9 cellular contexts compared by ENCODE assay signal in genomic region chr18:70195852-70196434, GRCh38. TPM values are rescaled to one million over a fixed set of nuclear protein-coding genes. Genes with fewer than 3 reads are reported as not detected.
DNase-seq lines count a peak whose midpoint lies in the region; ATAC-seq, FAIRE-seq and TF ChIP-seq lines count a peak whose summit lies in the region.
"Had no signal": no experiment of that assay in that cellular context is flagged by ENCODE, and none has a peak within 500 bp of the region (broad histone marks: within the 10 kb centered on the region; RNA-seq: fewer than 3 reads in every experiment).

No MANE protein-coding gene starts in this region.

- intact Hi-C loops in mammary epithelial cell (cut with micrococcal nuclease) = loop anchor here (1.0 kb wide), 3 partner anchors 238 to 258 kb away; no protein-coding TSS in a partner anchor
- intact Hi-C loops in kidney (cut with DNase I) = loop anchor here (5.0 kb wide), 1 partner anchor 236 kb away; no protein-coding TSS in a partner anchor

- H3K4me3 ChIP-seq in mammary epithelial cell (replicated peaks in 1 of 3; ENCODE audit: insufficient read depth in 1 of 3, low read depth in 2 of 3, low read length in 3 of 3) (no peak overlapping the region), kidney (ENCODE audit: low read length in 2 of 2) (peak overlapping the region; percentile 36 to 59), tibial nerve (no peak overlapping the region)
- H3K4me3 ChIP-seq: BLaER1 had no signal

- TF ChIP-seq EP300 in tibial nerve (IDR thresholded peaks at IDR 0.05) = no peak

- H4K20me1 ChIP-seq in mammary epithelial cell (ENCODE audit: insufficient read depth, low read length) = no peaks in the 10 kb centered on the region
- H4K20me1 ChIP-seq: BLaER1 had no signal

- no peak overlapping the region for H2AFZ ChIP-seq in mammary epithelial cell (ENCODE audit: low read depth, low read length)

- H3K9me3 ChIP-seq in mammary epithelial cell (replicated peaks; ENCODE audit: insufficient read depth, low read length) (no peaks in the 10 kb centered on the region), kidney (ENCODE audit: control insufficient read depth in 1 of 2, low read length in 2 of 2) (no peaks in the 10 kb centered on the region), tibial nerve (no peaks in the 10 kb centered on the region)
- H3K9me3 ChIP-seq: BLaER1 had no signal

- WGBS in mammary epithelial cell (ENCODE audit: low coverage, missing lambda C conversion rate) = 57% methylated on average over 5 of the region's 5 CpGs
- 70% methylated on average over 5 of the region's 5 CpGs for WGBS in tibial nerve, 2 donors

- peak; percentile 92 for FAIRE-seq in kidney (lab: Jason Lieb, UNC)

- H3K4me1 ChIP-seq in mammary epithelial cell (ENCODE audit: insufficient read depth, low read length) (no peaks in the 10 kb centered on the region), kidney (ENCODE audit: control insufficient read depth in 1 of 2, insufficient read depth in 1 of 2, low read depth in 1 of 2, low read length in 2 of 2) (no peaks in the 10 kb centered on the region), tibial nerve (peaks cover 0 to 11% (median 0%) of the 10 kb centered on the region in 4 donors)
- H3K4me1 ChIP-seq: BLaER1 had no signal

- in situ Hi-C loops in mammary epithelial cell (cut with MboI; ENCODE audit: low sequenced_read_pairs in 2 of 2) = loop anchor here (5.0 kb wide), 1 partner anchor 236 kb away; no protein-coding TSS in a partner anchor

- no peak overlapping the region for H3K9ac ChIP-seq in mammary epithelial cell (ENCODE audit: insufficient read depth, low read length)
- no peak overlapping the region for H3K9ac ChIP-seq in kidney (ENCODE audit: low read length in 2 of 2)
- H3K9ac ChIP-seq: BLaER1 had no signal

- ATAC-seq in HG02588 (IDR thresholded peaks at IDR 0.05; ENCODE audit: unreplicated experiment) = peak; percentile 25
- no peak for ATAC-seq in GM19463 (IDR thresholded peaks at IDR 0.05; ENCODE audit: unreplicated experiment)

- CTCF ChIA-PET in mammary epithelial cell (lab: Charles Lee; ENCODE audit: low non-redundant PET) = interaction anchor here (0.7 to 1.0 kb wide), 3 partner anchors 162 to 238 kb away, joined by 3 to 8 read pairs (median 3); no protein-coding TSS in a partner anchor

- peak; percentile 3 for DNase-seq in DMS153 treated with DMSO at 0.1 percent for 48 hours (lab: John Stamatoyannopoulos, UW; ENCODE audit: unreplicated experiment)
- DNase-seq in DMS153 (lab: John Stamatoyannopoulos, UW) = no peak
- DNase-seq in NCI-H69 (lab: John Stamatoyannopoulos, UW) = peak; percentile 74
- DNase-seq in mammary epithelial cell = peak; percentile 23
- no peak for DNase-seq in kidney
- DNase-seq in tibial nerve (ENCODE audit: low spot score in 2 of 2) = peak in 1 of 2 donors; percentile 29

- H3K27me3 ChIP-seq in mammary epithelial cell (ENCODE audit: insufficient read depth, low read length) (no peaks in the 10 kb centered on the region), tibial nerve (no peaks in the 10 kb centered on the region)
- H3K27me3 ChIP-seq: BLaER1 had no signal

- H3K79me2 ChIP-seq in mammary epithelial cell (ENCODE audit: insufficient read depth, low read length) = no peaks in the 10 kb centered on the region

- peak; percentile 81 to 88 for TF ChIP-seq CTCF in mammary epithelial cell (conservative IDR thresholded peaks at IDR 0.05 in 1 of 2, IDR thresholded peaks at IDR 0.05 in 1 of 2; ENCODE audit: extremely low read depth in 1 of 2, insufficient read depth in 1 of 2, low read depth in 1 of 2, low read length in 2 of 2)
- peak; percentile 71 for TF ChIP-seq CTCF in kidney (IDR thresholded peaks at IDR 0.05; ENCODE audit: borderline replicate concordance, extremely low read depth, insufficient read depth)
- TF ChIP-seq CTCF in tibial nerve (IDR thresholded peaks at IDR 0.05) = peak; percentile 60 to 72 (median 66)

- no peak for TF ChIP-seq POLR2A in tibial nerve (IDR thresholded peaks at IDR 0.05)

- dilution Hi-C loops in mammary epithelial cell (cut with HindIII; ENCODE audit: low sequenced_read_pairs) = no loop called here

- no peak overlapping the region for H3K27ac ChIP-seq in mammary epithelial cell (ENCODE audit: insufficient read depth, low read depth, low read length)
- H3K27ac ChIP-seq in kidney (ENCODE audit: low read depth in 2 of 2, low read length in 2 of 2) = no peak overlapping the region
- H3K27ac ChIP-seq in tibial nerve = no peak overlapping the region
- H3K27ac ChIP-seq: BLaER1 had no signal

- H3K36me3 ChIP-seq in mammary epithelial cell (ENCODE audit: insufficient read depth, low read length) = peaks cover 10% of the 10 kb centered on the region
- H3K36me3 ChIP-seq in kidney (ENCODE audit: control insufficient read depth in 1 of 2, insufficient read depth in 2 of 2, low read length in 2 of 2) = peaks cover 0 to 12% of the 10 kb centered on the region in 2 donors
- H3K36me3 ChIP-seq in tibial nerve = peaks cover 2 to 77% (median 3%) of the 10 kb centered on the region in 3 donors

- no TSS peak for BruUV-seq in mammary epithelial cell (replicated peaks; lab: Mats Ljungman, UMichigan)

- no peak overlapping the region for H3K4me2 ChIP-seq in mammary epithelial cell (ENCODE audit: insufficient read depth, low read depth, low read length)
- H3K4me2 ChIP-seq: BLaER1 had no signal

RNA-seq across cellular contexts. Expression of gene RTTN, which starts 9.5 kb away (rescaled TPM):
- total RNA-seq in mammary epithelial cell (10 to 100 TPM; 31.5 to 59.4 TPM), kidney (12.3 TPM), tibial nerve (10 to 100 TPM; 23.7 to 38.7 (median 25.4) TPM)
- polyA plus RNA-seq in mammary epithelial cell (28.3 TPM), kidney (ENCODE audit: insufficient read depth, low read depth, low replicate concordance) (6.3 TPM)
- 71.0 TPM for polyA minus RNA-seq in mammary epithelial cell

Comparison
In these comparisons a context has a peak if more than half of its experiments do, and no peak if none do; other contexts are left out.
1. DNase-seq: peak in DMS153 treated with DMSO at 0.1 percent for 48 hours (single experiment), NCI-H69 (single experiment) and mammary epithelial cell (single experiment); none in DMS153 (single experiment) and kidney (single experiment).
2. H3K4me3 ChIP-seq: peak in kidney (2 of 2); none in mammary epithelial cell (0 of 3) and tibial nerve (0 of 4).
3. Peak in every context shown above with its lines, with median percentiles within 50 percentile points of each other: CTCF ChIP-seq.